Comparison of ENCODE assay signal across 31 cellular contexts in genomic region chr17:67576471-67576870, GRCh38.
"Had no signal": no experiment of that assay in that cellular context is flagged by ENCODE, and none has a peak within 500 bp of the region (broad histone marks: within the 10 kb centered on the region; RNA-seq: fewer than 3 reads in every experiment).

No MANE protein-coding gene starts in this region.

- H3K4me3 ChIP-seq: gastrocnemius medialis, hepatocyte, neural progenitor cell, skin epidermis, stomach, thyroid gland, upper lobe of left lung had no signal

- H3K79me2 ChIP-seq: hepatocyte had no signal

- H3K4me3 Mint-ChIP-seq: activated CD8-positive, alpha-beta T cell treated with anti-CD3 and anti-CD28 coated beads for 36 hours; activated T-cell treated with anti-CD3 and anti-CD28 coated beads, Interleukin-2, amount 50 U/mL, for 72 hours; dendritic cell treated with granulocyte-macrophage colony-stimulating factor and Interleukin-4, amounts not matched to agents 40 ng/mL and 50 ng/mL, for 4 days; naive thymus-derived CD4-positive, alpha-beta T cell; neural progenitor cell; stimulated activated effector memory CD8-positive, alpha-beta T cell treated with anti-CD3 and anti-CD28 coated beads, Interleukin-12 subunit alpha, Interleukin-12 subunit beta, amount 100 ng/mL, for 72 hours; WTC11 had no signal

- H2AFZ ChIP-seq: hepatocyte, neural progenitor cell had no signal

- ATAC-seq: activated CD8-positive, alpha-beta T cell treated with anti-CD3 and anti-CD28 coated beads for 36 hours; activated naive CD4-positive, alpha-beta T cell treated with anti-CD3 and anti-CD28 coated beads, Interleukin-2, amount 50 U/mL, for 72 hours; activated T-cell treated with anti-CD3 and anti-CD28 coated beads, Interleukin-2, amount 50 U/mL, for 72 hours; gastrocnemius medialis; left cardiac atrium; naive thymus-derived CD4-positive, alpha-beta T cell; sciatic nerve; stimulated activated effector memory CD8-positive, alpha-beta T cell treated with anti-CD3 and anti-CD28 coated beads, Interleukin-12 subunit alpha, Interleukin-12 subunit beta, amount 100 ng/mL, for 72 hours; WTC11 had no signal

- H3K27me3 Mint-ChIP-seq: activated CD8-positive, alpha-beta T cell treated with anti-CD3 and anti-CD28 coated beads for 36 hours; central memory CD8-positive, alpha-beta T cell; naive thymus-derived CD4-positive, alpha-beta T cell had no signal

- H3K27ac ChIP-seq: epithelial cell of prostate, gastrocnemius medialis, hepatocyte, neural progenitor cell, skin epidermis, stomach, thyroid gland, upper lobe of left lung had no signal

- H3K4me2 ChIP-seq: hepatocyte, neural progenitor cell had no signal

- H3K9me3 ChIP-seq: gastrocnemius medialis, stomach, thyroid gland, upper lobe of left lung had no signal

- H3K36me3 ChIP-seq: gastrocnemius medialis, neural progenitor cell, thyroid gland had no signal

- H3K4me1 ChIP-seq: gastrocnemius medialis, thyroid gland, upper lobe of left lung had no signal

- H3K27ac Mint-ChIP-seq: activated CD8-positive, alpha-beta T cell treated with anti-CD3 and anti-CD28 coated beads for 36 hours; activated T-cell treated with anti-CD3 and anti-CD28 coated beads, Interleukin-2, amount 50 U/mL, for 72 hours; dendritic cell treated with granulocyte-macrophage colony-stimulating factor and Interleukin-4, amounts not matched to agents 40 ng/mL and 50 ng/mL, for 4 days; neural progenitor cell; stimulated activated effector memory CD8-positive, alpha-beta T cell treated with anti-CD3 and anti-CD28 coated beads, Interleukin-12 subunit alpha, Interleukin-12 subunit beta, amount 100 ng/mL, for 72 hours; WTC11 had no signal

- H3K9ac ChIP-seq: neural progenitor cell had no signal

- H3K27me3 ChIP-seq: gastrocnemius medialis, hepatocyte, neural progenitor cell, stomach, thyroid gland, upper lobe of left lung had no signal

- DNase-seq: activated CD4-positive, alpha-beta T cell treated with anti-CD3 and anti-CD28 coated beads, Interleukin-2, amount 50 U/mL, for 1 hour; activated CD8-positive, alpha-beta T cell treated with anti-CD3 and anti-CD28 coated beads for 36 hours; activated naive CD4-positive, alpha-beta T cell; activated T-cell treated with anti-CD3 and anti-CD28 coated beads for 4 hours; activated T-cell treated with anti-CD3 and anti-CD28 coated beads, Interleukin-2, amount 50 U/mL, for 72 hours; effector CD4-positive, alpha-beta T cell; gastrocnemius medialis; left cardiac atrium; midbrain; naive thymus-derived CD4-positive, alpha-beta T cell; occipital lobe; retina; stimulated activated CD4-positive, alpha-beta T cell treated with anti-CD3 and anti-CD28 coated beads, Interleukin-12 subunit alpha, Interleukin-12 subunit beta, amount 100 ng/mL, for 4 hours; stimulated activated CD4-positive, alpha-beta T cell treated with anti-CD3 and anti-CD28 coated beads, Interleukin-4, amount 100 ng/mL, for 1 hour; stomach; T-helper 2 cell; upper lobe of left lung had no signal

- FAIRE-seq: bronchial epithelial cell, endometrium, keratinocyte had no signal

- H3K9me3 Mint-ChIP-seq: activated CD8-positive, alpha-beta T cell treated with anti-CD3 and anti-CD28 coated beads for 36 hours; activated naive CD4-positive, alpha-beta T cell treated with anti-CD3 and anti-CD28 coated beads, Interleukin-2, amount 50 U/mL, for 72 hours; activated T-cell treated with anti-CD3 and anti-CD28 coated beads, Interleukin-2, amount 50 U/mL, for 72 hours; central memory CD8-positive, alpha-beta T cell; dendritic cell treated with granulocyte-macrophage colony-stimulating factor and Interleukin-4, amounts not matched to agents 40 ng/mL and 50 ng/mL, for 4 days; neural progenitor cell; stimulated activated effector memory CD8-positive, alpha-beta T cell treated with anti-CD3 and anti-CD28 coated beads, Interleukin-12 subunit alpha, Interleukin-12 subunit beta, amount 100 ng/mL, for 72 hours; WTC11 had no signal
